ENCODE assay signal across 15 cellular contexts in the genomic region with DNA sequence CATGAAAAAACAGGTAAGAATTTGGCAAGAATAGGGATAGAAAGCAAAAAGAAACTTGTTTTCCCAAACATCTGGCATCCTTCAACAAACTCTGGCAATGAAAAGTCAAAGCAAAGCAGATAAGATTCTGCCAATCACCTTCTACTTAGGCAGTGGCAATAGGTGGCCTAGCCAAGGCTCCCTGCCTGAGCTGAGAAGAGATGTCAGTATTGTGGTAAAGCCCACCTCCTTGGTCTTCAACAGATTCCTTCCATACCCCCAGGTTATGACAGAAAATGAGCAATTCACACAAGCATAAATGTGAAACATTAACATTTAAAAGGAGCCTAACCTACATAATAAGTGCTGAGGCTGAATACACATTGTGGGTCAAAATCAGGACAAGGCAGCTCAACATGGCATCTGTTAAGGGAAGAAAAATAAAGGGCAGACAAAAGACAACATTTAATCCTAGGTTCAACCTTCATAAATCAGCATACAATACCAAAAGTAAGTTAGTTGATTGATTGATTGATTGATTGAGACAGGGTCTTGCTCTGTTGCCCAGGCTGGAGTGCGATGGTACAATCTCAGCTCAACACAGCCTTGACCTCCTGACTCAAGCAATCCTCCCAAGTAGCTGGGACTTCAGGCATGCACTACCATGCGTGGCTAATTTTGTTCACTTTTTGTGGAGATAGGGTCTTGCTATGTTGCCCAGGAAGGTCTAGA.
DNase-seq lines count a peak whose midpoint lies in the region; ATAC-seq, FAIRE-seq and TF ChIP-seq lines count a peak whose summit lies in the region.
"Had no signal": no experiment of that assay in that cellular context is flagged by ENCODE, and none has a peak within 500 bp of the region (broad histone marks: within the 10 kb centered on the region; RNA-seq: fewer than 3 reads in every experiment).

No MANE protein-coding gene starts in this region.

- H2AFZ ChIP-seq in H1 (ENCODE audit: low read length) = no peak overlapping the region
- H2AFZ ChIP-seq: GM23248 had no signal

- H2BK120ac ChIP-seq in H1 (replicated peaks; ENCODE audit: low read depth, low read length) = no peak overlapping the region

- no peaks in the 10 kb centered on the region for H4K20me1 ChIP-seq in H1 (replicated peaks in 1 of 2; ENCODE audit: control insufficient read depth in 1 of 2, insufficient read depth in 2 of 2, low read length in 2 of 2)

- peaks cover 0 to 2% of the 10 kb centered on the region in 2 experiments; a peak in 1 of 4 replicates for H3K79me2 ChIP-seq in H1 (ENCODE audit: control insufficient read depth in 1 of 2, insufficient read depth in 2 of 2, low read length in 2 of 2)

- no peak overlapping the region for H2BK15ac ChIP-seq in H1 (ENCODE audit: low read length)

- no peak for TF ChIP-seq RAD21 in H1 (IDR thresholded peaks at IDR 0.05 in 1 of 2, conservative IDR thresholded peaks at IDR 0.05 in 1 of 2; ENCODE audit: low read depth in 2 of 2, low read length in 2 of 2)

- no peak for TF ChIP-seq CTCF in H1 (IDR thresholded peaks at IDR 0.05; ENCODE audit: control extremely low read depth in 1 of 3, insufficient read depth in 1 of 3, low read depth in 1 of 3, low read length in 3 of 3)
- no peak for TF ChIP-seq CTCF in Peyer's patch (IDR thresholded peaks at IDR 0.05)

- no peak overlapping the region for H2BK12ac ChIP-seq in H1 (ENCODE audit: low read depth, low read length)

- no peaks in the 10 kb centered on the region for H3K36me3 ChIP-seq in H1 (ENCODE audit: control insufficient read depth in 2 of 4, insufficient read depth in 4 of 4, low read length in 3 of 4)
- H3K36me3 ChIP-seq in Peyer's patch = no peaks in the 10 kb centered on the region
- H3K36me3 ChIP-seq: esophagus muscularis mucosa had no signal

- CTCF ChIA-PET in H1 (lab: Charles Lee; ENCODE audit: partially characterized antibody) = interaction anchor here (0.6 kb wide), 1 partner anchor 264 kb away, joined by 3 read pairs; no protein-coding TSS in a partner anchor

- TF ChIP-seq EP300 in H1 (IDR thresholded peaks at IDR 0.05; ENCODE audit: borderline replicate concordance in 1 of 2, low read depth in 2 of 2, low read length in 2 of 2) = no peak

- no peak overlapping the region for H3K56ac ChIP-seq in H1 (replicated peaks; ENCODE audit: insufficient read length, low read depth, low read length)

- H2AK5ac ChIP-seq in H1 (ENCODE audit: low read depth, low read length) = no peak overlapping the region

- no peaks in the 10 kb centered on the region for H3K23me2 ChIP-seq in H1 (ENCODE audit: low read depth, low read length)

- H3K23ac ChIP-seq in H1 (ENCODE audit: insufficient read length) = no peak overlapping the region

- ATAC-seq in GM18517 (IDR thresholded peaks at IDR 0.05; ENCODE audit: unreplicated experiment) (peak; percentile 22), GM21717 (IDR thresholded peaks at IDR 0.05; ENCODE audit: unreplicated experiment) (peak; percentile 12), HG03135 (IDR thresholded peaks at IDR 0.05; ENCODE audit: unreplicated experiment) (peak; percentile 10)
- no peak for ATAC-seq in stimulated activated naive CD8-positive, alpha-beta T cell treated with anti-CD3 and anti-CD28 coated beads, Interleukin-15, Interleukin-2, amounts not matched to agents 100 U/mL and 50 U/mL, for 24 hours
- ATAC-seq: activated T-cell treated with anti-CD3 and anti-CD28 coated beads, Interleukin-2, amount 50 U/mL, for 4 hours; stimulated activated effector memory CD8-positive, alpha-beta T cell treated with anti-CD3 and anti-CD28 coated beads, Interleukin-12 subunit alpha, Interleukin-12 subunit beta, amount 100 ng/mL, for 72 hours had no signal

- no peak overlapping the region for H3K18ac ChIP-seq in H1 (ENCODE audit: extremely low read depth, low read length)

- no peak overlapping the region for H3K14ac ChIP-seq in H1 (ENCODE audit: insufficient read length)

- POLR2A ChIA-PET in H1 (lab: Charles Lee; ENCODE audit: partially characterized antibody) = no interaction called here

- H2BK20ac ChIP-seq in H1 (ENCODE audit: low read length) = no peak overlapping the region

- no peaks in the 10 kb centered on the region; the same call in 1 of the 2 replicates for H3K79me1 ChIP-seq in H1 (ENCODE audit: low read depth, low read length)

- no peak overlapping the region for H2BK5ac ChIP-seq in H1 (ENCODE audit: low read depth, low read length)

- no peak overlapping the region for H3K4ac ChIP-seq in H1 (replicated peaks; ENCODE audit: insufficient read length, low read depth, low read length)

- no peak for DNase-seq in H1 (ENCODE audit: low read depth in 1 of 2, low spot score in 2 of 2)
- no peak for DNase-seq in Peyer's patch
- DNase-seq in Kasumi-1 (lab: John Stamatoyannopoulos, UW) = no peak
- no peak for DNase-seq in stimulated activated naive CD8-positive, alpha-beta T cell treated with anti-CD3 and anti-CD28 coated beads, Interleukin-15, Interleukin-2, amounts not matched to agents 100 U/mL and 50 U/mL, for 24 hours
- no peak for DNase-seq in GM03348 (ENCODE audit: low spot score)
- DNase-seq: activated T-cell treated with anti-CD3 and anti-CD28 coated beads, Interleukin-2, amount 50 U/mL, for 4 hours; GM23248; immature natural killer cell; occipital lobe; Right ventricle myocardium superior had no signal

- no peak for FAIRE-seq in H1 (lab: Jason Lieb, UNC)

- H4K8ac ChIP-seq in H1 (ENCODE audit: extremely low read depth, insufficient read depth, low read length) = no peak overlapping the region

- H3K27ac ChIP-seq in H1 (ENCODE audit: low read depth, low read length) (no peak overlapping the region), Peyer's patch (peak overlapping the region in 2 of 4 donors; percentile 1 to 33)
- H3K27ac ChIP-seq: esophagus muscularis mucosa, GM23248 had no signal

- no peak overlapping the region for H3K4me3 ChIP-seq in H1 (ENCODE audit: extremely low read depth in 1 of 4, insufficient read depth in 2 of 4, low read depth in 3 of 4, low read length in 4 of 4)
- no peak overlapping the region for H3K4me3 ChIP-seq in Peyer's patch
- H3K4me3 ChIP-seq: esophagus muscularis mucosa, GM23248 had no signal

- H3K9me3 ChIP-seq in H1 (ENCODE audit: insufficient read depth in 2 of 2, low read depth in 1 of 2, low read length in 1 of 2) (no peaks in the 10 kb centered on the region; a peak in 1 of 4 replicates), Peyer's patch (no peaks in the 10 kb centered on the region)
- H3K9me3 ChIP-seq: esophagus muscularis mucosa had no signal

- H3K4me1 ChIP-seq in H1 (replicated peaks in 1 of 4; ENCODE audit: control insufficient read depth in 3 of 4, insufficient read depth in 4 of 4, low read length in 3 of 4) (peaks cover 0 to 6% (median 2%) of the 10 kb centered on the region in 4 experiments; a peak in 3 of 7 replicates), Peyer's patch (no peaks in the 10 kb centered on the region)

- TF ChIP-seq POLR2A in H1 (IDR thresholded peaks at IDR 0.05; ENCODE audit: control extremely low read depth in 1 of 2, low read depth in 2 of 2, low read length in 2 of 2) (no peak), Peyer's patch (IDR thresholded peaks at IDR 0.05) (no peak)

- no peak overlapping the region for H3K4me2 ChIP-seq in H1 (ENCODE audit: insufficient read depth in 1 of 2, low read depth in 2 of 2, low read length in 2 of 2)

- WGBS in H1 (ENCODE audit: extremely low coverage in 1 of 2, insufficient coverage in 1 of 2, insufficient read length in 1 of 2, insufficient replicate concordance in 2 of 2, low coverage in 1 of 2, low lambda C conversion rate in 2 of 2, missing lambda C conversion rate in 1 of 2), 2 experiments = 93% methylated on average over 2 of the region's 2 CpGs; no CpG with 5 or more reads in 1 of the 2 experiments

- H3K9ac ChIP-seq in H1 (replicated peaks in 1 of 4; ENCODE audit: extremely low read depth in 1 of 4, low read depth in 3 of 4, low read length in 3 of 4) = no peak overlapping the region
- H3K9ac ChIP-seq: GM23248 had no signal

- H3K27me3 ChIP-seq in H1 (replicated peaks in 1 of 4; ENCODE audit: control insufficient read depth in 3 of 4, extremely low read depth in 1 of 4, insufficient read depth in 3 of 4, low read length in 3 of 4) = no peaks in the 10 kb centered on the region
- H3K27me3 ChIP-seq in Peyer's patch = no peaks in the 10 kb centered on the region
- H3K27me3 ChIP-seq: esophagus muscularis mucosa had no signal

- H4K91ac ChIP-seq in H1 (replicated peaks; ENCODE audit: insufficient read length, low read length) = no peak overlapping the region

- no peak overlapping the region for H4K5ac ChIP-seq in H1 (ENCODE audit: insufficient read length, low read depth, low read length)

TF ChIP-seq in H1, 55 proteins besides CTCF, POLR2A, EP300 and RAD21:
- TF ChIP-seq CHD2 (IDR thresholded peaks at IDR 0.05; ENCODE audit: low read length) (no peak), KDM1A (IDR thresholded peaks at IDR 0.05; ENCODE audit: borderline replicate concordance, low read length) (peak; percentile 65; the same call in 1 of the 2 replicates), HDAC2 (IDR thresholded peaks at IDR 0.05; ENCODE audit: borderline replicate concordance in 1 of 2, low read depth in 2 of 2, low read length in 2 of 2) (no peak)
